8 cellular contexts compared by ENCODE assay signal in the genomic region with DNA sequence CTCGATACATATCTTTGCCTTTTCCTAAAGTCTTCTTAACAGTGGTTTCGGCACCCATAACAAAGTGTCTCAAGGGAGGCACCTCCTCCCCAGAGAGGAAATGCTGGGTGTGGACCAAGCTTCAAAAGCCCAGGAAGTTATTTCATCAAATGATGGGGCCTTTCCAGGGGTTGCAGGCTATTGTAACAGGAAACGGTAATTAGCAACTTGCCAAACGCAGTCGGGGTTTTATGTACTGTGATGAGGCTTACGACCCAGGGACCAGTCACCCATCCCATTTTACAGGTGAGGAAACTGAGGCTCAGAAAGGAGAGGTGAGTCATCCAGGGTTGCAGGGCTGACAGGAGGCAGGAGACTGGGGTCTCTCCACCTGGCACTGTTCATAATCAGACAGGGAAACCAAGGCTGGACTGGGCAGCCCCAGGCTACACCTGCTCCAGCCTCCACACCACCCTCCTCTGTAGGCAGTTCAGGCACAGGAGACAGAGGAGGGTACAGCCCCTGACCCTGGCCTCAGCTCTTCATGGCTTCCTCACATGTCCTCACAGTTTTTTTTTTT. TPM values are rescaled to one million over a fixed set of nuclear protein-coding genes. Genes with fewer than 3 reads are reported as not detected.
DNase-seq lines count a peak whose midpoint lies in the region; FAIRE-seq and TF ChIP-seq lines count a peak whose summit lies in the region.

No MANE protein-coding gene starts in this region.

- no peaks in the 10 kb centered on the region for H3K9me3 Mint-ChIP-seq in CD8-positive, alpha-beta memory T cell

- POLR2A ChIA-PET in CD8-positive, alpha-beta memory T cell (lab: Charles Lee), result interaction anchor here (0.5 to 3.2 kb wide), 20 partner anchors 9 to 539 kb away, joined by 3 to 32 read pairs (median 4); a partner anchor contains a TSS

- peak overlapping the region; percentile 92 to 98 (median 95) for H3K27ac Mint-ChIP-seq in CD8-positive, alpha-beta memory T cell

- DNase-seq in CD8-positive, alpha-beta memory T cell, result peak; percentile 51 to 89 (median 83)
- DNase-seq in NCI-H1436 (lab: John Stamatoyannopoulos, UW) (peak; percentile 69), activated T-cell treated with anti-CD3 and anti-CD28 coated beads for 24 hours (ENCODE audit: low read depth) (peak; percentile 40), ureter (ENCODE audit: low spot score) (no peak), anterior cingulate cortex (lab: John Stamatoyannopoulos, UW) (no peak), GM12892 (ENCODE audit: insufficient read length) (no peak), OCI-M1 (lab: John Stamatoyannopoulos, UW) (no peak)

- peak overlapping the region; percentile 60 for H3K27ac ChIP-seq in CD8-positive, alpha-beta memory T cell (ENCODE audit: low read depth, low read length)
- H3K27ac ChIP-seq in neutrophil, result peak overlapping the region; percentile 95

- peaks cover 91% of the 10 kb centered on the region for H3K4me1 ChIP-seq in CD8-positive, alpha-beta memory T cell (ENCODE audit: insufficient read depth, low read length)
- peaks cover 98% of the 10 kb centered on the region in 2 experiments for H3K4me1 ChIP-seq in neutrophil (ENCODE audit: control insufficient read depth in 1 of 2, insufficient read depth in 1 of 2, low read depth in 1 of 2, low read length in 1 of 2)

- CTCF ChIA-PET in CD8-positive, alpha-beta memory T cell (lab: Charles Lee), result interaction anchor here (0.8 to 6.6 kb wide), 16 partner anchors 9 to 105 kb away, joined by 3 to 52 read pairs (median 4); a partner anchor contains a TSS

- TF ChIP-seq CTCF in neutrophil (IDR thresholded peaks at IDR 0.05), result no peak

- H3K4me1 Mint-ChIP-seq in CD8-positive, alpha-beta memory T cell, result peaks cover 64 to 87% (median 80%) of the 10 kb centered on the region in 3 donors

- H3K27me3 ChIP-seq in CD8-positive, alpha-beta memory T cell (ENCODE audit: insufficient read depth, low read length, poor library complexity, severe bottlenecking), result no peaks in the 10 kb centered on the region
- H3K27me3 ChIP-seq in neutrophil, result no peaks in the 10 kb centered on the region

- H3K4me3 ChIP-seq in CD8-positive, alpha-beta memory T cell (ENCODE audit: low read length), result peak overlapping the region; percentile 60
- H3K4me3 ChIP-seq in neutrophil (ENCODE audit: low read depth in 1 of 2, low read length in 1 of 2), result peak overlapping the region; percentile 41 to 56

- no peak for FAIRE-seq in GM12892 (lab: Jason Lieb, UNC)

- no peaks in the 10 kb centered on the region for H3K9me3 ChIP-seq in CD8-positive, alpha-beta memory T cell (ENCODE audit: low read length)
- H3K9me3 ChIP-seq in neutrophil, result no peaks in the 10 kb centered on the region

- no peak for TF ChIP-seq POLR2A in GM12892 (IDR thresholded peaks at IDR 0.05; ENCODE audit: low read depth, low read length)

- peak overlapping the region; percentile 52 to 90 (median 80) for H3K4me3 Mint-ChIP-seq in CD8-positive, alpha-beta memory T cell

- peaks cover 45% of the 10 kb centered on the region for H3K36me3 ChIP-seq in CD8-positive, alpha-beta memory T cell (ENCODE audit: insufficient read depth, low read length)
- peaks cover 92% of the 10 kb centered on the region for H3K36me3 ChIP-seq in neutrophil

- peaks cover 14 to 80% (median 17%) of the 10 kb centered on the region in 3 donors for H3K36me3 Mint-ChIP-seq in CD8-positive, alpha-beta memory T cell

- no peaks in the 10 kb centered on the region for H3K27me3 Mint-ChIP-seq in CD8-positive, alpha-beta memory T cell

RNA-seq across cellular contexts. Expression of a gene that starts 30.0 kb away (rescaled TPM):
- total RNA-seq in CD8-positive, alpha-beta memory T cell, result 10 to 100 TPM; 11.3 to 12.3 TPM
- polyA plus RNA-seq in CD8-positive, alpha-beta memory T cell, result 103 TPM
- 3.0 TPM for total RNA-seq in ureter
- 17.7 TPM for polyA plus RNA-seq in GM12892 (2012; ENCODE audit: missing spikeins)

Comparison
In these comparisons a context has a peak if more than half of its experiments do, and no peak if none do; other contexts are left out.
1. DNase-seq: peak in CD8-positive, alpha-beta memory T cell (5 of 5), NCI-H1436 (single experiment) and activated T-cell treated with anti-CD3 and anti-CD28 coated beads for 24 hours (single experiment); none in ureter (single experiment), anterior cingulate cortex (0 of 58), GM12892 (single experiment) and OCI-M1 (single experiment).